ENCODE assay signal across 21 cellular contexts in genomic region chr6:46748940-46749503, GRCh38. TPM values are rescaled to one million over a fixed set of nuclear protein-coding genes. Genes with fewer than 3 reads are reported as not detected.
DNase-seq lines count a peak whose midpoint lies in the region; ATAC-seq and TF ChIP-seq lines count a peak whose summit lies in the region.
"Had no signal": no experiment of that assay in that cellular context is flagged by ENCODE, and none has a peak within 500 bp of the region (broad histone marks: within the 10 kb centered on the region; RNA-seq: fewer than 3 reads in every experiment).

No MANE protein-coding gene starts in this region.

- no peak for TF ChIP-seq CTCF in C4-2B (conservative IDR thresholded peaks at IDR 0.05)
- TF ChIP-seq CTCF in mucosa of descending colon (IDR thresholded peaks at IDR 0.05) = no peak

- H3K9ac ChIP-seq in HUES64 (ENCODE audit: low read depth, low read length) (no peak overlapping the region), iPS-15b (ENCODE audit: low read depth, low read length) (no peak overlapping the region), trophoblast cell (ENCODE audit: low read length) (no peak overlapping the region)
- H3K9ac ChIP-seq: BLaER1 treated with 17β-estradiol and CSF1 and Interleukin-3, amounts not matched to agents 10 nM and 100 nM had no signal

- H4K8ac ChIP-seq in trophoblast cell (ENCODE audit: low read depth, low read length) = no peak overlapping the region

- H2BK120ac ChIP-seq in trophoblast cell (ENCODE audit: insufficient read depth, low read length, poor library complexity) = no peak overlapping the region

- H4K91ac ChIP-seq in trophoblast cell (ENCODE audit: low read depth, low read length) = no peak overlapping the region

- H3K4me1 ChIP-seq in HUES64 (ENCODE audit: insufficient read depth, low read length) (peaks cover 13% of the 10 kb centered on the region), iPS-15b (ENCODE audit: control insufficient read depth, insufficient read depth, low read length) (peaks cover 4% of the 10 kb centered on the region), trophoblast cell (ENCODE audit: control insufficient read depth in 1 of 2, insufficient read depth in 2 of 2, low read length in 2 of 2) (no peaks in the 10 kb centered on the region), mucosa of descending colon (ENCODE audit: low read depth) (no peaks in the 10 kb centered on the region)

- H3K79me2 ChIP-seq in trophoblast cell (ENCODE audit: control insufficient read depth, insufficient read depth, low read length, poor library complexity) = no peaks in the 10 kb centered on the region

- H3K23ac ChIP-seq in trophoblast cell (ENCODE audit: low read length) = peak overlapping the region; percentile 3

- no peak overlapping the region for H2AFZ ChIP-seq in trophoblast cell (ENCODE audit: insufficient read depth, low read length, poor library complexity)

- H2AK5ac ChIP-seq in trophoblast cell (ENCODE audit: low read length) = no peak overlapping the region

- H3K27ac ChIP-seq in C4-2B (peak overlapping the region; percentile 49), HUES64 (ENCODE audit: low read depth, low read length) (peak overlapping the region; percentile 20; the same call in 1 of the 2 replicates), trophoblast cell (ENCODE audit: low read depth, low read length) (no peak overlapping the region)
- H3K27ac ChIP-seq: BLaER1 treated with 17β-estradiol and CSF1 and Interleukin-3, amounts not matched to agents 10 nM and 100 nM had no signal

- ATAC-seq in mucosa of descending colon = no peak
- ATAC-seq: GM12878, HepG2 had no signal

- H3K4ac ChIP-seq in trophoblast cell (ENCODE audit: low read depth, low read length) = no peak overlapping the region

- no peak overlapping the region for H2BK12ac ChIP-seq in trophoblast cell (ENCODE audit: low read length)

- no peak overlapping the region for H3K14ac ChIP-seq in trophoblast cell (ENCODE audit: low read length)

- no peak overlapping the region for H3K4me3 ChIP-seq in HUES64 (ENCODE audit: low read length)
- peak overlapping the region; percentile 10 for H3K4me3 ChIP-seq in iPS-15b (ENCODE audit: low read depth, low read length)
- no peak overlapping the region for H3K4me3 ChIP-seq in trophoblast cell (ENCODE audit: low read depth, low read length)
- no peak overlapping the region for H3K4me3 ChIP-seq in mucosa of descending colon
- H3K4me3 ChIP-seq: BLaER1 treated with 17β-estradiol and CSF1 and Interleukin-3, amounts not matched to agents 10 nM and 100 nM; GM12878 had no signal

- no peak overlapping the region for H3K4me2 ChIP-seq in trophoblast cell (ENCODE audit: low read length)

- 88% methylated on average over 4 of the region's 5 CpGs for WGBS in HUES64
- no CpG with 5 or more reads among the region's 5 CpGs for WGBS in trophoblast cell (ENCODE audit: extremely low coverage, insufficient coverage, insufficient read length)

- no peaks in the 10 kb centered on the region for H3K36me3 ChIP-seq in HUES64 (ENCODE audit: insufficient read depth, low read length)
- H3K36me3 ChIP-seq in iPS-15b (ENCODE audit: control insufficient read depth, insufficient read depth, low read length) = no peaks in the 10 kb centered on the region
- H3K36me3 ChIP-seq in trophoblast cell (ENCODE audit: control insufficient read depth in 1 of 2, insufficient read depth in 2 of 2, low read length in 2 of 2) = no peaks in the 10 kb centered on the region
- no peaks in the 10 kb centered on the region for H3K36me3 ChIP-seq in mucosa of descending colon (ENCODE audit: low read depth)
- H3K36me3 ChIP-seq: BLaER1 treated with 17β-estradiol and CSF1 and Interleukin-3, amounts not matched to agents 10 nM and 100 nM had no signal

- H4K12ac ChIP-seq in trophoblast cell (ENCODE audit: low read depth, low read length) = no peak overlapping the region

- H3K18ac ChIP-seq in trophoblast cell (ENCODE audit: low read length) = no peak overlapping the region

- H2BK5ac ChIP-seq in trophoblast cell (ENCODE audit: low read depth, low read length, poor library complexity) = no peak overlapping the region

- no peaks in the 10 kb centered on the region for H3K9me3 ChIP-seq in HUES64 (ENCODE audit: insufficient read depth, low read depth, low read length)
- no peaks in the 10 kb centered on the region for H3K9me3 ChIP-seq in iPS-15b (ENCODE audit: control insufficient read depth, insufficient read depth, low read length)
- H3K9me3 ChIP-seq in trophoblast cell (ENCODE audit: insufficient read depth, low read depth, low read length) = no peaks in the 10 kb centered on the region
- no peaks in the 10 kb centered on the region for H3K9me3 ChIP-seq in mucosa of descending colon

- DNase-seq in trophoblast cell (no peak), mucosa of descending colon (no peak), cerebellar cortex (ENCODE audit: low spot score) (no peak), erythroblast (lab: John Stamatoyannopoulos, UW) (no peak)
- DNase-seq: 8988T; AML-193; Calu3; CD4-positive, alpha-beta T cell; DMS 273 treated with DMSO at 0.1 percent for 48 hours; GOT3; HCEC 1CT; HFFc6 had no signal

- no peak for TF ChIP-seq POLR2A in erythroblast (IDR thresholded peaks at IDR 0.05; ENCODE audit: low read length)

- intact Hi-C loops in mucosa of descending colon (cut with DNase I, micrococcal nuclease) = no loop called here

- no peaks in the 10 kb centered on the region for H3K27me3 ChIP-seq in HUES64 (ENCODE audit: insufficient read depth, low read length)
- H3K27me3 ChIP-seq in iPS-15b (ENCODE audit: control insufficient read depth, insufficient read depth, low read length) = no peaks in the 10 kb centered on the region
- H3K27me3 ChIP-seq in trophoblast cell (ENCODE audit: insufficient read depth, low read length) = no peaks in the 10 kb centered on the region
- H3K27me3 ChIP-seq: BLaER1 treated with 17β-estradiol and CSF1 and Interleukin-3, amounts not matched to agents 10 nM and 100 nM had no signal

- no peaks in the 10 kb centered on the region for H3K79me1 ChIP-seq in trophoblast cell (ENCODE audit: low read length)

RNA-seq across cellular contexts. Expression of gene ANKRD66, which starts 2.3 kb away (rescaled TPM):
- not detected for polyA plus RNA-seq in HUES64 (2013, experiment 1 of 2)
- not detected for polyA plus RNA-seq in HUES64 (2013, experiment 2 of 2)
- polyA plus RNA-seq in trophoblast cell (2013) = not detected in 2 replicates
- total RNA-seq in mucosa of descending colon = not detected
- total RNA-seq: Calu3; CD4-positive, alpha-beta T cell; Daoy; G401; GM12878; HepG2; HFFc6; HT1080 had no signal
- polyA plus RNA-seq: GM12878, HepG2 had no signal

RNA-seq across cellular contexts. Expression of gene PLA2G7, which starts 13.8 kb away (rescaled TPM):
- polyA plus RNA-seq in HUES64 (2013, experiment 1 of 2) = 1.2 TPM
- polyA plus RNA-seq in HUES64 (2013, experiment 2 of 2) = 2.4 TPM
- 0.38 and 0.42 TPM in 2 replicates for polyA plus RNA-seq in trophoblast cell (2013)
- 1 to 10 TPM; 2.2 to 3.1 (median 3.0) TPM for total RNA-seq in mucosa of descending colon
- total RNA-seq: CD4-positive, alpha-beta T cell; Daoy; G401; GM12878; HepG2; HFFc6; HT1080 had no signal
- polyA plus RNA-seq: GM12878, HepG2 had no signal

RNA-seq across cellular contexts. Expression of gene MEP1A, which starts 44.2 kb away (rescaled TPM):
- 0.05 TPM for polyA plus RNA-seq in HUES64 (2013, experiment 1 of 2)
- not detected for polyA plus RNA-seq in HUES64 (2013, experiment 2 of 2)
- polyA plus RNA-seq in trophoblast cell (2013) = not detected in 2 replicates
- total RNA-seq in mucosa of descending colon = 100 to 1,000 TPM; 118 to 498 (median 183) TPM
- total RNA-seq: Calu3; CD4-positive, alpha-beta T cell; Daoy; G401; GM12878; HFFc6; HT1080 had no signal
- polyA plus RNA-seq: GM12878 had no signal
